In genomic region chr20:40868568-40869223, GRCh38 we compare ENCODE assay signal across 13 cellular contexts.
DNase-seq lines count a peak whose midpoint lies in the region; ATAC-seq lines count a peak whose summit lies in the region.
"Had no signal": no experiment of that assay in that cellular context is flagged by ENCODE, and none has a peak within 500 bp of the region (broad histone marks: within the 10 kb centered on the region; RNA-seq: fewer than 3 reads in every experiment).

No MANE protein-coding gene starts in this region.

- H3K27ac Mint-ChIP-seq in naive thymus-derived CD8-positive, alpha-beta T cell: no peak overlapping the region
- no peak overlapping the region for H3K27ac Mint-ChIP-seq in activated CD8-positive, alpha-beta memory T cell treated with anti-CD3 and anti-CD28 coated beads, Interleukin-2, amount 10 ng/mL, durations not matched to agents 7 days and 5 days
- H3K27ac Mint-ChIP-seq: activated CD4-positive, alpha-beta T cell treated with anti-CD3 and anti-CD28 coated beads for 36 hours; activated naive CD4-positive, alpha-beta T cell treated with anti-CD3 and anti-CD28 coated beads, Interleukin-2, amount 50 U/mL, for 24 hours had no signal

- POLR2A ChIA-PET in naive thymus-derived CD8-positive, alpha-beta T cell (lab: Charles Lee): no interaction called here

- no peak overlapping the region for H3K4me3 Mint-ChIP-seq in naive thymus-derived CD8-positive, alpha-beta T cell
- H3K4me3 Mint-ChIP-seq in activated CD8-positive, alpha-beta memory T cell treated with anti-CD3 and anti-CD28 coated beads, Interleukin-2, amount 10 ng/mL, durations not matched to agents 7 days and 5 days: no peak overlapping the region
- H3K4me3 Mint-ChIP-seq: activated CD4-positive, alpha-beta T cell treated with anti-CD3 and anti-CD28 coated beads for 36 hours; activated naive CD4-positive, alpha-beta T cell treated with anti-CD3 and anti-CD28 coated beads, Interleukin-2, amount 50 U/mL, for 24 hours; naive B cell had no signal

- ATAC-seq in naive thymus-derived CD8-positive, alpha-beta T cell: no peak
- no peak for ATAC-seq in activated CD8-positive, alpha-beta memory T cell treated with anti-CD3 and anti-CD28 coated beads, Interleukin-2, amount 10 ng/mL, durations not matched to agents 7 days and 5 days
- ATAC-seq: activated CD4-positive, alpha-beta T cell treated with anti-CD3 and anti-CD28 coated beads for 36 hours; foreskin keratinocyte had no signal

- CTCF ChIA-PET in activated CD8-positive, alpha-beta memory T cell treated with anti-CD3 and anti-CD28 coated beads, Interleukin-2, amount 10 ng/mL, durations not matched to agents 7 days and 5 days (lab: Charles Lee): interaction anchor here (3.6 kb wide), 1 partner anchor 94 kb away, joined by 12 read pairs; no protein-coding TSS in a partner anchor

- no peaks in the 10 kb centered on the region for H3K36me3 Mint-ChIP-seq in naive thymus-derived CD8-positive, alpha-beta T cell
- H3K36me3 Mint-ChIP-seq in activated CD8-positive, alpha-beta memory T cell treated with anti-CD3 and anti-CD28 coated beads, Interleukin-2, amount 10 ng/mL, durations not matched to agents 7 days and 5 days: no peaks in the 10 kb centered on the region
- H3K36me3 Mint-ChIP-seq: activated naive CD4-positive, alpha-beta T cell treated with anti-CD3 and anti-CD28 coated beads, Interleukin-2, amount 50 U/mL, for 24 hours; naive B cell had no signal

- DNase-seq in A172 (ENCODE audit: low spot score): peak; percentile 38
- peak; percentile 25 to 85 for DNase-seq in NCI-H446 (lab: John Stamatoyannopoulos, UW)
- peak; percentile 88 for DNase-seq in fibroblast of gingiva (ENCODE audit: low read depth)
- peak; percentile 26 for DNase-seq in myocyte (ENCODE audit: low read depth)
- DNase-seq in naive thymus-derived CD8-positive, alpha-beta T cell: no peak
- no peak for DNase-seq in activated CD8-positive, alpha-beta memory T cell treated with anti-CD3 and anti-CD28 coated beads, Interleukin-2, amount 10 ng/mL, durations not matched to agents 7 days and 5 days
- no peak for DNase-seq in HK-2 (ENCODE audit: unreplicated experiment)
- no peak for DNase-seq in NCI-H1105 treated with DMSO at 0.1 percent for 48 hours (lab: John Stamatoyannopoulos, UW)
- DNase-seq: activated CD4-positive, alpha-beta T cell treated with anti-CD3 and anti-CD28 coated beads for 36 hours; foreskin keratinocyte; naive B cell; PC-9 had no signal

- no peaks in the 10 kb centered on the region for H3K27me3 Mint-ChIP-seq in naive thymus-derived CD8-positive, alpha-beta T cell
- H3K27me3 Mint-ChIP-seq in activated CD8-positive, alpha-beta memory T cell treated with anti-CD3 and anti-CD28 coated beads, Interleukin-2, amount 10 ng/mL, durations not matched to agents 7 days and 5 days: peaks cover 2% of the 10 kb centered on the region
- H3K27me3 Mint-ChIP-seq: activated CD4-positive, alpha-beta T cell treated with anti-CD3 and anti-CD28 coated beads for 36 hours; activated naive CD4-positive, alpha-beta T cell treated with anti-CD3 and anti-CD28 coated beads, Interleukin-2, amount 50 U/mL, for 24 hours had no signal

- H3K9me3 Mint-ChIP-seq in naive thymus-derived CD8-positive, alpha-beta T cell: no peaks in the 10 kb centered on the region
- no peaks in the 10 kb centered on the region for H3K9me3 Mint-ChIP-seq in activated CD8-positive, alpha-beta memory T cell treated with anti-CD3 and anti-CD28 coated beads, Interleukin-2, amount 10 ng/mL, durations not matched to agents 7 days and 5 days (ENCODE audit: low read depth)
- H3K9me3 Mint-ChIP-seq: activated naive CD4-positive, alpha-beta T cell treated with anti-CD3 and anti-CD28 coated beads, Interleukin-2, amount 50 U/mL, for 24 hours had no signal

- no peaks in the 10 kb centered on the region for H3K4me1 Mint-ChIP-seq in naive thymus-derived CD8-positive, alpha-beta T cell
- no peaks in the 10 kb centered on the region for H3K4me1 Mint-ChIP-seq in activated CD8-positive, alpha-beta memory T cell treated with anti-CD3 and anti-CD28 coated beads, Interleukin-2, amount 10 ng/mL, durations not matched to agents 7 days and 5 days
- H3K4me1 Mint-ChIP-seq: activated CD4-positive, alpha-beta T cell treated with anti-CD3 and anti-CD28 coated beads for 36 hours; activated naive CD4-positive, alpha-beta T cell treated with anti-CD3 and anti-CD28 coated beads, Interleukin-2, amount 50 U/mL, for 24 hours; naive B cell had no signal

Comparison
In these comparisons a context has a peak if more than half of its experiments do, and no peak if none do; other contexts are left out.
1. DNase-seq: peak in A172 (single experiment), NCI-H446 (2 of 2), fibroblast of gingiva (single experiment) and myocyte (single experiment); none in naive thymus-derived CD8-positive, alpha-beta T cell (0 of 10), activated CD8-positive, alpha-beta memory T cell treated with anti-CD3 and anti-CD28 coated beads, Interleukin-2, amount 10 ng/mL, durations not matched to agents 7 days and 5 days (single experiment), HK-2 (single experiment) and NCI-H1105 treated with DMSO at 0.1 percent for 48 hours (single experiment).